ENCODE assay signal across 15 cellular contexts in the genomic region with DNA sequence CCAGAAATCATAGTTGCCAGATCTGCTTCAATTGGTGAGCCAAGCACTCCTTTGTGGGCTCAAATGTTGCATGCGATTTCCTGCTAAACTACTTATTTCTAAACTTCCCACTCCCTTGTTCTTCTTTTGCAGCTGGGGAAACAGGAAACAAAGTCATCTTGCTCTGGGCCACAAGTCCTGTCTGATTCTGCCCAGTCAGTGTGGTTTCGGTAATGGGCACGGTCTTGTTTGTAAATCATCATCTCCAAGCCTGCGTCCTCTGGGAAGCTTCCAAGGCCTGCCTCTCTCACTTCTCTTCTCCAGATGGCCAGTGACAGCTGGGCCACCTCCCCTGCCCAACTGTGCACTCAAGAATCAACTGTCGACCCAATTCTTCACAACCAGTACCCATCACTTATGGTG. TPM values are rescaled to one million over a fixed set of nuclear protein-coding genes. Genes with fewer than 3 reads are reported as not detected.
A peak's percentile ranks its signal among the peaks of the same experiment; 100 is the strongest.
DNase-seq lines count a peak whose midpoint lies in the region; ATAC-seq and TF ChIP-seq lines count a peak whose summit lies in the region.
"Had no signal": no experiment of that assay in that cellular context is flagged by ENCODE, and none has a peak within 500 bp of the region (broad histone marks: within the 10 kb centered on the region; RNA-seq: fewer than 3 reads in every experiment).

No MANE protein-coding gene starts in this region.

- peak overlapping the region; percentile 42 for H3K27ac ChIP-seq in lower lobe of right lung
- H3K27ac ChIP-seq: GM23248, neural progenitor cell had no signal

- TF ChIP-seq CTCF in epithelial cell of esophagus (IDR thresholded peaks at IDR 0.05; ENCODE audit: insufficient read depth, low read depth, low read length, missing control alignments) (no peak), lower lobe of right lung (IDR thresholded peaks at IDR 0.05) (no peak), foreskin fibroblast (IDR thresholded peaks at IDR 0.05; ENCODE audit: low read depth, low read length) (no peak)

- intact Hi-C loops in lower lobe of right lung (cut with DNase I): no loop called here

- peaks cover 9% of the 10 kb centered on the region for H3K4me1 ChIP-seq in lower lobe of right lung
- H3K4me1 ChIP-seq: neural progenitor cell had no signal

- no peaks in the 10 kb centered on the region for H3K27me3 ChIP-seq in lower lobe of right lung (ENCODE audit: low read depth)
- H3K27me3 ChIP-seq: neural progenitor cell had no signal

- DNase-seq in Ammon's horn (ENCODE audit: low spot score) (peak; percentile 79), NCI-H524 treated with DMSO at 0.1 percent for 48 hours (lab: John Stamatoyannopoulos, UW) (peak; percentile 15), epithelial cell of esophagus (ENCODE audit: low read depth) (peak; percentile 98), lower lobe of right lung (peak; percentile 63), NCI-H1417 treated with DMSO at 0.1 percent for 48 hours (lab: John Stamatoyannopoulos, UW) (no peak), foreskin fibroblast (no peak), DMS53 (lab: John Stamatoyannopoulos, UW) (no peak)
- DNase-seq: EL; GM23248; NCI-H526 treated with DMSO at 0.1 percent for 48 hours; stimulated activated CD4-positive, alpha-beta T cell treated with anti-CD3 and anti-CD28 coated beads, Interleukin-2, amount 100 ng/mL, for 24 hours; stimulated activated naive CD4-positive, alpha-beta T cell treated with Interleukin-2 at 50 U/mL for 16 hours had no signal

- H3K9me3 ChIP-seq in lower lobe of right lung: peaks cover 9% of the 10 kb centered on the region

- ATAC-seq in lower lobe of right lung (peak; percentile 69 to 82), GM18868 (IDR thresholded peaks at IDR 0.05; ENCODE audit: unreplicated experiment) (no peak)

- no peak overlapping the region for H3K4me3 ChIP-seq in epithelial cell of esophagus (ENCODE audit: low read length)
- no peak overlapping the region for H3K4me3 ChIP-seq in lower lobe of right lung
- no peak overlapping the region for H3K4me3 ChIP-seq in foreskin fibroblast (ENCODE audit: low read depth in 1 of 2, low read length in 2 of 2)
- H3K4me3 ChIP-seq: GM23248, neural progenitor cell had no signal

- H3K36me3 ChIP-seq in lower lobe of right lung: no peaks in the 10 kb centered on the region
- H3K36me3 ChIP-seq: neural progenitor cell had no signal

RNA-seq across cellular contexts. Expression of a gene that starts 4.4 kb away (rescaled TPM):
- 622 TPM for total RNA-seq in lower lobe of right lung
- total RNA-seq: GM23248; T-helper 2 cell treated with Interferon-gamma antibody and Interleukin-4, amounts not matched to agents 100 ng/mL and 5 ng/mL, for 36 hours had no signal

RNA-seq across cellular contexts. Expression of a gene that starts 11.1 kb away (rescaled TPM):
- total RNA-seq in lower lobe of right lung: 54.9 TPM
- total RNA-seq: GM23248; T-helper 2 cell treated with Interferon-gamma antibody and Interleukin-4, amounts not matched to agents 100 ng/mL and 5 ng/mL, for 36 hours had no signal

RNA-seq across cellular contexts. Expression of a gene that starts 28.8 kb away (rescaled TPM):
- 911 TPM for total RNA-seq in lower lobe of right lung
- total RNA-seq: GM23248; T-helper 2 cell treated with Interferon-gamma antibody and Interleukin-4, amounts not matched to agents 100 ng/mL and 5 ng/mL, for 36 hours had no signal

RNA-seq across cellular contexts. Expression of a gene that starts 29.8 kb away (rescaled TPM):
- not detected for total RNA-seq in lower lobe of right lung
- total RNA-seq: GM23248; T-helper 2 cell treated with Interferon-gamma antibody and Interleukin-4, amounts not matched to agents 100 ng/mL and 5 ng/mL, for 36 hours had no signal

RNA-seq across cellular contexts. Expression of a gene that starts 37.9 kb away (rescaled TPM):
- total RNA-seq in lower lobe of right lung: 0.30 TPM
- total RNA-seq: GM23248; T-helper 2 cell treated with Interferon-gamma antibody and Interleukin-4, amounts not matched to agents 100 ng/mL and 5 ng/mL, for 36 hours had no signal

Comparison
In these comparisons a context has a peak if more than half of its experiments do, and no peak if none do; other contexts are left out.
1. DNase-seq: peak in Ammon's horn (single experiment), NCI-H524 treated with DMSO at 0.1 percent for 48 hours (single experiment), epithelial cell of esophagus (single experiment) and lower lobe of right lung (single experiment); none in NCI-H1417 treated with DMSO at 0.1 percent for 48 hours (single experiment), foreskin fibroblast (0 of 2) and DMS53 (single experiment).